In the genomic region with DNA sequence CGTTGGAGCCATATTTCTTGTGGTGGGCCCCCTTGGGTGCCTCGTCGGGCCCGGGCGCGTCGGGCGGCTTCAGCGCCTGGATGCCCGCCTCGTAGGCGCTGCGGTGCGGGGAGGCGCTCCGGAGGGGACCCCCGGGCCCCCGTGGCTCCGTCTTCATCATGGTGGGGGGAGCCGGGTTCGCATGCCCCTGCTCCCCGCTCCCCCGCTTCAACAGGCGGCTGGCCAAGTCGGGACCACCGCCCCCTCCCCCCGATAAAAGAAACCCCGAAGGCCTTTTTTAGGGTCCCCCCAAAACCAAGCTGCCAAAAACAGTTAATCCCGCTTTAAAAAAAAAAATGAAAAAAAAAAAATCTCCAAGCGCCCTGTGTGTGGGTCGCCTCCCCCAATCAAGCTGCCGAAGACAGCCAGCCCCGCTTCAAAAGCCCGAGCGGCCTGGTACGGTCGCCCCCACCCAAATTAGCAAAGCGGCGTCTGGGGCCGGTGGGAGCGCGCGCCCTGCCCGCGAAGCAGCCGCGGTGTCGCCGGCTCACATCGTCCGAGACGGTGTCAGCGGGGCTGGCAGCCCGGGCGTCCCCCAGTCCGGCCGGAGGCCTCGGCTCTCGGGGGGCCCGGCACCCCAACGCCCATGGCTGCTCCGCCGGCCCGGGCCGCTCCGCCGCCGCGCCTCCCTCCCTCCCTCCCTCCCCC, we compare ENCODE assay signal across 8 cellular contexts. TPM values are rescaled to one million over a fixed set of nuclear protein-coding genes. Genes with fewer than 3 reads are reported as not detected.
DNase-seq lines count a peak whose midpoint lies in the region; ATAC-seq and TF ChIP-seq lines count a peak whose summit lies in the region.

A gene with protein sequence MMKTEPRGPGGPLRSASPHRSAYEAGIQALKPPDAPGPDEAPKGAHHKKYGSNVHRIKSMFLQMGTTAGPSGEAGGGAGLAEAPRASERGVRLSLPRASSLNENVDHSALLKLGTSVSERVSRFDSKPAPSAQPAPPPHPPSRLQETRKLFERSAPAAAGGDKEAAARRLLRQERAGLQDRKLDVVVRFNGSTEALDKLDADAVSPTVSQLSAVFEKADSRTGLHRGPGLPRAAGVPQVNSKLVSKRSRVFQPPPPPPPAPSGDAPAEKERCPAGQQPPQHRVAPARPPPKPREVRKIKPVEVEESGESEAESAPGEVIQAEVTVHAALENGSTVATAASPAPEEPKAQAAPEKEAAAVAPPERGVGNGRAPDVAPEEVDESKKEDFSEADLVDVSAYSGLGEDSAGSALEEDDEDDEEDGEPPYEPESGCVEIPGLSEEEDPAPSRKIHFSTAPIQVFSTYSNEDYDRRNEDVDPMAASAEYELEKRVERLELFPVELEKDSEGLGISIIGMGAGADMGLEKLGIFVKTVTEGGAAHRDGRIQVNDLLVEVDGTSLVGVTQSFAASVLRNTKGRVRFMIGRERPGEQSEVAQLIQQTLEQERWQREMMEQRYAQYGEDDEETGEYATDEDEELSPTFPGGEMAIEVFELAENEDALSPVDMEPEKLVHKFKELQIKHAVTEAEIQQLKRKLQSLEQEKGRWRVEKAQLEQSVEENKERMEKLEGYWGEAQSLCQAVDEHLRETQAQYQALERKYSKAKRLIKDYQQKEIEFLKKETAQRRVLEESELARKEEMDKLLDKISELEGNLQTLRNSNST (minus strand): TSS at position 324 of the 687 bp plus-strand sequence. CDS start 164 bp downstream, at position 160.

- H3K9me3 Mint-ChIP-seq in CD14-positive monocyte (peaks cover 0 to 4% (median 0%) of the 10 kb centered on the region in 7 donors), mesothelial cell of epicardium (no peaks in the 10 kb centered on the region)

- peaks cover 14 to 19% of the 10 kb centered on the region in 2 donors for H3K36me3 Mint-ChIP-seq in CD14-positive monocyte
- no peaks in the 10 kb centered on the region for H3K36me3 Mint-ChIP-seq in mesothelial cell of epicardium

- H3K4me1 ChIP-seq in upper lobe of right lung: peaks cover 52% of the 10 kb centered on the region

- peak within 1 kb of the TSS; percentile 97 to 100 for H3K4me3 Mint-ChIP-seq in CD14-positive monocyte
- peak within 1 kb of the TSS; percentile 78 for H3K4me3 Mint-ChIP-seq in mesothelial cell of epicardium

- no peaks in the 10 kb centered on the region for H3K9me3 ChIP-seq in upper lobe of right lung

- ATAC-seq in upper lobe of right lung (peak; percentile 0), GM19395 (IDR thresholded peaks at IDR 0.05; ENCODE audit: unreplicated experiment) (no peak), GM21786 (IDR thresholded peaks at IDR 0.05; ENCODE audit: unreplicated experiment) (no peak)

- H3K4me1 Mint-ChIP-seq in CD14-positive monocyte: peaks cover 55% of the 10 kb centered on the region
- peaks cover 47% of the 10 kb centered on the region for H3K4me1 Mint-ChIP-seq in mesothelial cell of epicardium

- peak within 1 kb of the TSS; percentile 84 for H3K4me3 ChIP-seq in upper lobe of right lung

- DNase-seq in CD14-positive monocyte (ENCODE audit: low spot score): no peak
- DNase-seq in LHCN-M2 (ENCODE audit: low read depth): no peak
- DNase-seq in dermis blood vessel endothelial cell: no peak
- peak in 1 of 2 experiments; percentile 57 for DNase-seq in mesothelial cell of epicardium (ENCODE audit: low spot score in 2 of 2, unreplicated experiment in 2 of 2)
- no peak for DNase-seq in upper lobe of right lung
- no peak for DNase-seq in inferior parietal cortex (ENCODE audit: extremely low spot score)

- TF ChIP-seq CTCF in CD14-positive monocyte (IDR thresholded peaks at IDR 0.05) (no peak), mesothelial cell of epicardium (IDR thresholded peaks at IDR 0.05; ENCODE audit: unreplicated experiment) (no peak), upper lobe of right lung (IDR thresholded peaks at IDR 0.05) (no peak)

- peak within 1 kb of the TSS; percentile 82 for H3K27ac ChIP-seq in upper lobe of right lung

- intact Hi-C loops in CD14-positive monocyte (cut with micrococcal nuclease): no loop called here
- intact Hi-C loops in upper lobe of right lung (cut with DNase I): no loop called here

- peak within 1 kb of the TSS; percentile 93 to 98 (median 96) for H3K27ac Mint-ChIP-seq in CD14-positive monocyte
- peak within 1 kb of the TSS; percentile 94 for H3K27ac Mint-ChIP-seq in mesothelial cell of epicardium

- peaks cover 0 to 2% (median 1%) of the 10 kb centered on the region in 3 donors for H3K27me3 Mint-ChIP-seq in CD14-positive monocyte (ENCODE audit: low read depth in 3 of 3)
- no peaks in the 10 kb centered on the region for H3K27me3 Mint-ChIP-seq in mesothelial cell of epicardium (ENCODE audit: low read depth)

- no peaks in the 10 kb centered on the region for H3K36me3 ChIP-seq in upper lobe of right lung

- no peaks in the 10 kb centered on the region for H3K27me3 ChIP-seq in upper lobe of right lung

RNA-seq across cellular contexts. Expression of the gene that starts here (rescaled TPM):
- polyA plus RNA-seq in CD14-positive monocyte: 1 to 10 TPM in 1 of 2 donors, under 1 TPM in 1; 0.61 to 1.3 TPM
- total RNA-seq in LHCN-M2 (2014; rRNA removed): 40.6 and 42.7 TPM in 2 replicates
- polyA plus RNA-seq in LHCN-M2 (2012): 35.2 TPM
- 35.2 and 45.8 TPM in 2 replicates for total RNA-seq in dermis blood vessel endothelial cell
- 56.4 to 58.6 TPM (median 56.6 TPM) in 3 replicates for total RNA-seq in mesothelial cell of epicardium
- total RNA-seq in upper lobe of right lung: 103 TPM
